In genomic region chr3:125375950-125376679, GRCh38 we compare ENCODE assay signal across 8 cellular contexts. TPM values are rescaled to one million over a fixed set of nuclear protein-coding genes. Genes with fewer than 3 reads are reported as not detected.
DNase-seq lines count a peak whose midpoint lies in the region; ATAC-seq, FAIRE-seq and TF ChIP-seq lines count a peak whose summit lies in the region.

No MANE protein-coding gene starts in this region.

- peaks cover 17% of the 10 kb centered on the region for H4K20me1 ChIP-seq in astrocyte (ENCODE audit: insufficient read depth, low read length)

- DNase-seq in NCI-H1105 (lab: John Stamatoyannopoulos, UW) (peak; percentile 77), astrocyte (ENCODE audit: low read depth) (no peak), lower leg skin (ENCODE audit: low spot score in 2 of 2) (no peak), ureter (ENCODE audit: low spot score) (no peak), germinal center (ENCODE audit: low spot score) (no peak)

- WGBS in lower leg skin, 2 donors, result 30 to 47% methylated on average over 10 of the region's 10 CpGs
- 40% methylated on average over 10 of the region's 10 CpGs for WGBS in urinary bladder

- peak overlapping the region; percentile 91 for H2AFZ ChIP-seq in astrocyte (ENCODE audit: low read depth, low read length)

- no peaks in the 10 kb centered on the region for H3K27me3 ChIP-seq in astrocyte (ENCODE audit: insufficient read depth, low read length)

- FAIRE-seq in astrocyte (lab: Jason Lieb, UNC), result no peak

- peaks cover 15% of the 10 kb centered on the region for H3K4me1 Mint-ChIP-seq in astrocyte (ENCODE audit: low read depth, unreplicated experiment)

- H3K27ac ChIP-seq in astrocyte (ENCODE audit: low read depth, low read length) (peak overlapping the region; percentile 90), urinary bladder (ENCODE audit: low read depth) (no peak overlapping the region)

- ATAC-seq in GM21447 (IDR thresholded peaks at IDR 0.05; ENCODE audit: unreplicated experiment), result no peak

- peaks cover 44% of the 10 kb centered on the region for H3K79me2 ChIP-seq in astrocyte (ENCODE audit: insufficient read depth, low read length)

- H3K36me3 ChIP-seq in astrocyte (ENCODE audit: insufficient read depth, low read length), result no peaks in the 10 kb centered on the region
- no peaks in the 10 kb centered on the region for H3K36me3 ChIP-seq in urinary bladder (ENCODE audit: insufficient read depth)

- H3K4me1 ChIP-seq in astrocyte (ENCODE audit: insufficient read depth, low read length) (peaks cover 15% of the 10 kb centered on the region), urinary bladder (ENCODE audit: insufficient read depth) (no peaks in the 10 kb centered on the region)

- intact Hi-C loops in lower leg skin (cut with DNase I; ENCODE audit: low total_unique reads), result no loop called here

- TF ChIP-seq POLR2A in lower leg skin (IDR thresholded peaks at IDR 0.05), result no peak

- H3K9me3 Mint-ChIP-seq in astrocyte (ENCODE audit: unreplicated experiment), result no peaks in the 10 kb centered on the region

- H3K4me3 ChIP-seq in GM12875 (ENCODE audit: low read depth, low read length) (peak overlapping the region; percentile 60), astrocyte (ENCODE audit: insufficient read depth, low read depth, low read length) (peak overlapping the region; percentile 96), lower leg skin (ENCODE audit: low read depth, poor library complexity, severe bottlenecking) (peak overlapping the region; percentile 69), urinary bladder (ENCODE audit: low read depth, low read length) (peak overlapping the region; percentile 96)

- no peaks in the 10 kb centered on the region for H3K36me3 Mint-ChIP-seq in astrocyte (ENCODE audit: low read depth, unreplicated experiment)

- H3K9me3 ChIP-seq in astrocyte (ENCODE audit: insufficient read depth, low read depth, low read length), result no peaks in the 10 kb centered on the region

- H3K4me3 Mint-ChIP-seq in astrocyte (ENCODE audit: unreplicated experiment), result peak overlapping the region; percentile 90

- H3K9ac ChIP-seq in astrocyte (ENCODE audit: low read length), result peak overlapping the region; percentile 97

- H3K27me3 Mint-ChIP-seq in astrocyte (ENCODE audit: low read depth, unreplicated experiment), result no peaks in the 10 kb centered on the region

- H3K4me2 ChIP-seq in astrocyte (ENCODE audit: low read length), result peak overlapping the region; percentile 97

- no peak for TF ChIP-seq CTCF in GM12875 (IDR thresholded peaks at IDR 0.05; ENCODE audit: borderline replicate concordance, insufficient read depth, low read depth, low read length)
- no peak for TF ChIP-seq CTCF in astrocyte (IDR thresholded peaks at IDR 0.05; ENCODE audit: insufficient read depth, low read depth, low read length)
- no peak for TF ChIP-seq CTCF in lower leg skin (IDR thresholded peaks at IDR 0.05)

- H3K27ac Mint-ChIP-seq in astrocyte (ENCODE audit: unreplicated experiment), result peak overlapping the region; percentile 89

RNA-seq across cellular contexts. Expression of gene ZNF148, which starts 1.0 kb away (rescaled TPM):
- total RNA-seq in astrocyte (44.5 and 47.2 TPM in 2 replicates), lower leg skin (10 to 100 TPM; 14.6 to 24.6 (median 17.7) TPM), urinary bladder (62.7 TPM), ureter (50.2 TPM)
- polyA plus RNA-seq in urinary bladder, result 12.1 TPM
